In the genomic region with DNA sequence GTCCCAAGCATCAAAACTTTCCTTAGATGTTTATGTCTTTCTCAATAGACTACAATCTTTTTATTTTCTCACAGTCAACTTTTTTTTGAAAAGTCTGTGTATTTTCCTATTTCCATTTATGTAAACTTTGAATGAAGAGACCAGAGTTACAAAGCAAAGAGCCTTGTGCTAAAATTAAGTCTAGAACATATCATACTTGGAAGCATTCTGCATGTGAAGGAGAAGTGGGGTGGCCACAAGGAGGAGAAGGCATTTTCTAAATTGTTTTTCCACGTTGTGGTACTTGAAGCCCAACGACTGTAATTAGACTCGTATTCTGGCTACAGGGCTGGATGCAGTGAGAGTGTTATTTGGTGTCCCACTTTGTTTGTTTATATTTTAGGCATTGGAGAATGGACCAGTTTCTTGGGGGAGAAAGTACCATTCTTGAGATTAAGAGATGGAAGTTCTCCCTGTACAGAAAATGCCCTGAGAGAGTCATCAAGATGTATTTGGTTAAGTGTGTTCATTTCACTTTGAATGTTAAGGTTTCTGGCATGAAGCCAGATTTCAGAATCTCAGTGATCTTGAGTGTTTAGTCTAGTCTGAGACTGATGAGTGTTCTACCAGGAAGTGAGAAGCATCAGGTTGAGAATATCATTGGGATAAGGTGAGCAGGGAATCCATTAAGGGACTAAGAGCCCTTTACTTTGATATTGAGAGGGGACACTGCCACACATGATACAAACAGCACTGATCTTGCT, we compare ENCODE assay signal across 18 cellular contexts.
DNase-seq lines count a peak whose midpoint lies in the region; ATAC-seq, FAIRE-seq and TF ChIP-seq lines count a peak whose summit lies in the region.
"Had no signal": no experiment of that assay in that cellular context is flagged by ENCODE, and none has a peak within 500 bp of the region (broad histone marks: within the 10 kb centered on the region; RNA-seq: fewer than 3 reads in every experiment).

No MANE protein-coding gene starts in this region.

- H3K27me3 Mint-ChIP-seq in activated CD4-positive, alpha-beta T cell treated with anti-CD3 and anti-CD28 coated beads for 36 hours = no peaks in the 10 kb centered on the region
- H3K27me3 Mint-ChIP-seq: activated CD8-positive, alpha-beta T cell treated with anti-CD3 and anti-CD28 coated beads for 36 hours had no signal

- POLR2A ChIA-PET in activated CD4-positive, alpha-beta T cell treated with anti-CD3 and anti-CD28 coated beads for 36 hours (lab: Charles Lee) = no interaction called here

- no peak for FAIRE-seq in frontal cortex (lab: Jason Lieb, UNC)
- FAIRE-seq: colon had no signal

- intact Hi-C loops in activated CD4-positive, alpha-beta T cell treated with anti-CD3 and anti-CD28 coated beads for 36 hours (cut with DNase I, micrococcal nuclease) = no loop called here
- intact Hi-C loops in heart right ventricle (cut with DNase I) (loop anchor here in 1 of 10 donors (10.0 kb wide), 1 partner anchor 71 kb away; the partner anchor contains the start of gene MAP2K6), posterior vena cava (cut with DNase I) (no loop called here)

- H3K27me3 ChIP-seq in heart right ventricle (no peaks in the 10 kb centered on the region), tibial nerve (no peaks in the 10 kb centered on the region), HAP-1 (ENCODE audit: low read depth) (no peaks in the 10 kb centered on the region)
- H3K27me3 ChIP-seq: BE2C, vagina had no signal

- peaks cover 2% of the 10 kb centered on the region for H3K36me3 Mint-ChIP-seq in activated CD4-positive, alpha-beta T cell treated with anti-CD3 and anti-CD28 coated beads for 36 hours (ENCODE audit: low read depth)

- H3K27ac ChIP-seq in heart right ventricle = peak overlapping the region in 8 of 10 donors; percentile 26 to 67 (median 54)
- H3K27ac ChIP-seq in tibial nerve = peak overlapping the region; percentile 34 to 83 (median 48)
- H3K27ac ChIP-seq: vagina had no signal

- H3K4me1 ChIP-seq in heart right ventricle (peaks cover 0 to 33% (median 11%) of the 10 kb centered on the region in 9 donors), tibial nerve (peaks cover 0 to 22% (median 0%) of the 10 kb centered on the region in 4 donors), HAP-1 (no peaks in the 10 kb centered on the region)
- H3K4me1 ChIP-seq: BE2C, vagina had no signal

- H3K36me3 ChIP-seq in heart right ventricle (no peaks in the 10 kb centered on the region), tibial nerve (no peaks in the 10 kb centered on the region), HAP-1 (replicated peaks) (no peaks in the 10 kb centered on the region)
- H3K36me3 ChIP-seq: BE2C, vagina had no signal

- 23 to 29% methylated on average over 3 of the region's 3 CpGs for WGBS in heart right ventricle, 2 donors
- WGBS in tibial nerve, 2 donors = 21 to 56% methylated on average over 3 of the region's 3 CpGs

- in situ Hi-C loops in HAP-1 (cut with MboI; ENCODE audit: low sequenced_read_pairs) = no loop called here

- peak; percentile 63 for ATAC-seq in activated CD4-positive, alpha-beta T cell treated with anti-CD3 and anti-CD28 coated beads for 36 hours
- ATAC-seq in heart right ventricle = peak in 5 of 8 donors; percentile 17 to 59 (median 38)
- ATAC-seq: activated CD8-positive, alpha-beta T cell treated with anti-CD3 and anti-CD28 coated beads for 36 hours had no signal

- CTCF ChIA-PET in activated CD4-positive, alpha-beta T cell treated with anti-CD3 and anti-CD28 coated beads for 36 hours (lab: Charles Lee) = interaction anchor here (0.7 to 0.9 kb wide), 2 partner anchors 7 to 14 kb away, joined by 3 read pairs; no protein-coding TSS in a partner anchor

- no peaks in the 10 kb centered on the region for H3K9me3 Mint-ChIP-seq in activated CD4-positive, alpha-beta T cell treated with anti-CD3 and anti-CD28 coated beads for 36 hours (ENCODE audit: low read depth)
- H3K9me3 Mint-ChIP-seq: activated CD8-positive, alpha-beta T cell treated with anti-CD3 and anti-CD28 coated beads for 36 hours had no signal

- TF ChIP-seq CTCF in heart right ventricle (IDR thresholded peaks at IDR 0.05) (no peak), tibial nerve (IDR thresholded peaks at IDR 0.05) (no peak)

- H3K4me3 ChIP-seq in heart right ventricle (no peak overlapping the region), tibial nerve (peak overlapping the region in 2 of 4 donors; percentile 25 to 48), HAP-1 (no peak overlapping the region)

- no peak overlapping the region for H3K4me3 Mint-ChIP-seq in activated CD4-positive, alpha-beta T cell treated with anti-CD3 and anti-CD28 coated beads for 36 hours
- H3K4me3 Mint-ChIP-seq: activated CD8-positive, alpha-beta T cell treated with anti-CD3 and anti-CD28 coated beads for 36 hours; activated naive CD4-positive, alpha-beta T cell treated with anti-CD3 and anti-CD28 coated beads for 36 hours had no signal

- H3K4me1 Mint-ChIP-seq in activated CD4-positive, alpha-beta T cell treated with anti-CD3 and anti-CD28 coated beads for 36 hours = peaks cover 17% of the 10 kb centered on the region

- DNase-seq in activated CD4-positive, alpha-beta T cell treated with anti-CD3 and anti-CD28 coated beads for 36 hours = no peak
- no peak for DNase-seq in activated CD4-positive, alpha-beta T cell treated with anti-CD3 and anti-CD28 coated beads, Interleukin-2, amount 50 U/mL, for 1 hour
- DNase-seq in RPMI8226 = peak; percentile 16
- DNase-seq in heart right ventricle = no peak
- DNase-seq in tibial nerve (ENCODE audit: low spot score in 2 of 2) = no peak
- no peak for DNase-seq in HAP-1 (ENCODE audit: low spot score in 2 of 2)
- no peak for DNase-seq in frontal cortex (ENCODE audit: low spot score in 2 of 2)
- no peak for DNase-seq in posterior vena cava (ENCODE audit: low spot score)
- DNase-seq: activated CD8-positive, alpha-beta T cell treated with anti-CD3 and anti-CD28 coated beads for 36 hours; activated naive CD4-positive, alpha-beta T cell treated with anti-CD3 and anti-CD28 coated beads for 36 hours; BE2C; foreskin melanocyte; GDM1; NCI-H1092 treated with DMSO at 0.1 percent for 48 hours; stimulated activated CD4-positive, alpha-beta T cell treated with anti-CD3 and anti-CD28 coated beads, Interleukin-12 subunit alpha, Interleukin-12 subunit beta, amount 100 ng/mL, for 4 hours; T-helper 9 cell had no signal

- no peak for TF ChIP-seq POLR2A in tibial nerve (IDR thresholded peaks at IDR 0.05)

- no peak overlapping the region for H3K27ac Mint-ChIP-seq in activated CD4-positive, alpha-beta T cell treated with anti-CD3 and anti-CD28 coated beads for 36 hours
- H3K27ac Mint-ChIP-seq: activated CD8-positive, alpha-beta T cell treated with anti-CD3 and anti-CD28 coated beads for 36 hours; activated naive CD4-positive, alpha-beta T cell treated with anti-CD3 and anti-CD28 coated beads for 36 hours had no signal

- H3K9me3 ChIP-seq in heart right ventricle = no peaks in the 10 kb centered on the region
- H3K9me3 ChIP-seq in tibial nerve = no peaks in the 10 kb centered on the region
- H3K9me3 ChIP-seq in HAP-1 = no peaks in the 10 kb centered on the region
- H3K9me3 ChIP-seq: BE2C, vagina had no signal

- no peak for TF ChIP-seq EP300 in tibial nerve (IDR thresholded peaks at IDR 0.05)
